Comparison of ENCODE assay signal across 8 cellular contexts in the genomic region with DNA sequence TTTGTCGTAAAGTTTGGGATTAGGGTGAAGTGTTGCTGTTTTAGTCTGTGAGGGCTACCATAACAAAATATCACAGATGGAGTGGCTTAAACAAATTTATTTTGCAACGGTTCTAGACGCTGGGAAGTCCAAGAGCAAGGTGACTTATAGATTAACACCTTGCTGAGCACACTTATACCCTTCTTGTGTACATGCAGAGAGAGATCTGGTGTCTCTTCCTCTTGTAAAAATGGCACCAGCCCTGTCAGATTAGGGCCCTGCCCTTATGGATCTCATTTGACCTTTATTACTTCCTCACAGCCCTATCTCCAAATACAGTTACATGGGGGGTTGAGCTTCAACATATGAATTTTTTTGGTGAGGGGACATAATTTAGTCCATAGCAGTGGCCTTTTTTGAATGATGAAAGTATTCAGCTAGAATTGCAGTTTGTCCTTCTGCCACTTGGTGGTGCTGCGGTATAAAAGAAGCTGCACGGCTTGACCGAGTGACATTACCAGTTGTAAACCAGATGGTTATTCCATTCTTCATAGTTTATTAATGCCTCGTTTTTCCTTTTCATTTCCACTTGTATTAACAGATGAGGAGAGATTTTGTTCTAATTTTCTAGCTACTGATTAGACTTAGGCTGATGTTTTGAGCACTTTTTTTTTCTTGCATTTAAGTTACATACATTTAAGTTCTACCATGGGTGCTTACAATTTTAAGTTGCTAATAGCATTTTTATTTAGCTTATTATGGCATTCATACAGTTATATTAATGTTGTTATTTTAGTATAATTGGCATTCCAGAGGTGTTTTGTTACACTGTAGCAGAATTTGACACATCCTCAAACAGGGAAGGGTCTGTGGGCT. TPM values are rescaled to one million over a fixed set of nuclear protein-coding genes. Genes with fewer than 3 reads are reported as not detected.
DNase-seq lines count a peak whose midpoint lies in the region; ATAC-seq, FAIRE-seq and TF ChIP-seq lines count a peak whose summit lies in the region.

No MANE protein-coding gene starts in this region.

- H3K4me1 ChIP-seq in thyroid gland: no peaks in the 10 kb centered on the region

- ATAC-seq in GM21360 (IDR thresholded peaks at IDR 0.05; ENCODE audit: unreplicated experiment): peak; percentile 85
- ATAC-seq in activated T-helper 17 cell treated with anti-CD3 and anti-CD28 coated beads, Interleukin-2, amount 50 U/mL, for 72 hours (replicated peaks): peak; percentile 68

- no peaks in the 10 kb centered on the region for H3K36me3 ChIP-seq in thyroid gland

- no peaks in the 10 kb centered on the region for H3K9me3 ChIP-seq in thyroid gland

- DNase-seq in DMS 273 treated with DMSO at 0.1 percent for 48 hours (lab: John Stamatoyannopoulos, UW): peak; percentile 38
- DNase-seq in HK-2 (ENCODE audit: unreplicated experiment): peak; percentile 37
- DNase-seq in RCC 7860 (ENCODE audit: low spot score): peak; percentile 43
- DNase-seq in fibroblast of villous mesenchyme (ENCODE audit: low read depth): peak; percentile 79
- peak; percentile 19 for DNase-seq in occipital lobe (lab: John Stamatoyannopoulos, UW)
- peak; percentile 70 to 78 for DNase-seq in thyroid gland

- peak; percentile 79 for FAIRE-seq in RCC 7860 (lab: Jason Lieb, UNC)

- peak; percentile 87 for TF ChIP-seq CTCF in fibroblast of villous mesenchyme (IDR thresholded peaks at IDR 0.05; ENCODE audit: insufficient read depth, low read depth, low read length)
- TF ChIP-seq CTCF in thyroid gland (IDR thresholded peaks at IDR 0.05): peak; percentile 74 to 89 (median 86)

- H3K27ac Mint-ChIP-seq in activated T-helper 17 cell treated with anti-CD3 and anti-CD28 coated beads, Interleukin-2, amount 50 U/mL, for 72 hours: no peak overlapping the region

- peaks cover 99% of the 10 kb centered on the region for H3K36me3 Mint-ChIP-seq in activated T-helper 17 cell treated with anti-CD3 and anti-CD28 coated beads, Interleukin-2, amount 50 U/mL, for 72 hours (ENCODE audit: low read depth)

- intact Hi-C loops in thyroid gland (cut with DNase I): loop anchor here (5.0 to 10.0 kb wide), 2 partner anchors 336 to 609 kb away; no protein-coding TSS in a partner anchor

- no peaks in the 10 kb centered on the region for H3K27me3 ChIP-seq in thyroid gland

- 23 to 28% methylated on average over 7 of the region's 7 CpGs for WGBS in thyroid gland, 2 donors

- H3K4me3 ChIP-seq in fibroblast of villous mesenchyme (ENCODE audit: low read depth, low read length): no peak overlapping the region
- H3K4me3 ChIP-seq in thyroid gland (replicated peaks in 1 of 3): no peak overlapping the region

- H3K4me3 Mint-ChIP-seq in activated T-helper 17 cell treated with anti-CD3 and anti-CD28 coated beads, Interleukin-2, amount 50 U/mL, for 72 hours: no peak overlapping the region

- TF ChIP-seq POLR2A in thyroid gland (IDR thresholded peaks at IDR 0.05): no peak

- peaks cover 19% of the 10 kb centered on the region for H3K4me1 Mint-ChIP-seq in activated T-helper 17 cell treated with anti-CD3 and anti-CD28 coated beads, Interleukin-2, amount 50 U/mL, for 72 hours

- no peaks in the 10 kb centered on the region for H3K9me3 Mint-ChIP-seq in activated T-helper 17 cell treated with anti-CD3 and anti-CD28 coated beads, Interleukin-2, amount 50 U/mL, for 72 hours

- H3K27me3 Mint-ChIP-seq in activated T-helper 17 cell treated with anti-CD3 and anti-CD28 coated beads, Interleukin-2, amount 50 U/mL, for 72 hours: no peaks in the 10 kb centered on the region

- H3K27ac ChIP-seq in thyroid gland: no peak overlapping the region

RNA-seq across cellular contexts. Expression of gene DCP2, which starts 19.4 kb away (rescaled TPM):
- total RNA-seq in activated T-helper 17 cell treated with anti-CD3 and anti-CD28 coated beads, Interleukin-2, amount 50 U/mL, for 72 hours: 10 to 100 TPM; 66.6 to 88.0 TPM
- 19.6 and 35.4 TPM in 2 replicates for total RNA-seq in fibroblast of villous mesenchyme
- total RNA-seq in occipital lobe: 129 TPM
- 10 to 100 TPM; 26.2 to 34.5 (median 27.5) TPM for total RNA-seq in thyroid gland

Comparison
In these comparisons a context has a peak if more than half of its experiments do, and no peak if none do; other contexts are left out.
1. DNase-seq: peak in every context shown above with its lines; median percentile 79 in fibroblast of villous mesenchyme; 74 in thyroid gland; 43 in RCC 7860; 38 in DMS 273 treated with DMSO at 0.1 percent for 48 hours; 37 in HK-2; 19 in occipital lobe.